Comparison of ENCODE assay signal across 16 cellular contexts in the genomic region with DNA sequence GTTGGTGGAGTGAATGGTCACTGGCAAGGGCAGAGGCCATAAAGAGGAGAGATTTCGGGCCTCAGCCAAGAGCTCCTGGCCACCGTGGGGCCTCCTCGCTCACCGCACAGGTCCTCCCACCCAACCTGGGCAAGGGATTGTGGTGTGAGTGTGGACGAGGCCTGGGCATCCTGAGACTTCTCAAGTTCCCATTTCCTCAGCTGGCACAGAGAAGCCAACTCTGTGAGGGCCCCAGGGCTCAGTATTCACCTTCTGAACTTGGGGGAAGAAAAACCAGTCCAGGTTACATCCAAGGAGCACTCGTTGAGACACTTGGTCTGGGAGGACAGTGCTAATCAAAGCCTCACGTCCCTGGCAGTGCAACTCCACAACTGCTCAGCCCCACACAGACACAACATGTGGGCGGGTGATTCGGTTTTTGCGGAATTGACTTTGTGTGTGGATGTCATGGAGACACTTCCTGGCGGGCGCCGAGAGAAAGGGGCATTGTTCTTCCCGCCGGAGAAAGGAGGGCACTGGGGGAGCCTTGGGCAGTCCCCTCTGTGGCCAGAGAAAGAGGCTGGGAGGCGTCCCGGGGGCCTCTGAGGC. TPM values are rescaled to one million over a fixed set of nuclear protein-coding genes. Genes with fewer than 3 reads are reported as not detected.
DNase-seq lines count a peak whose midpoint lies in the region; ATAC-seq, FAIRE-seq and TF ChIP-seq lines count a peak whose summit lies in the region.
"Had no signal": no experiment of that assay in that cellular context is flagged by ENCODE, and none has a peak within 500 bp of the region (broad histone marks: within the 10 kb centered on the region; RNA-seq: fewer than 3 reads in every experiment).

No MANE protein-coding gene starts in this region.

- POLR2A ChIA-PET in endothelial cell of umbilical vein (lab: Charles Lee): no interaction called here

- H3K36me3 ChIP-seq in endothelial cell of umbilical vein (ENCODE audit: control insufficient read depth in 2 of 2, extremely low read depth in 1 of 2, insufficient read depth in 2 of 2, low read length in 2 of 2): no peaks in the 10 kb centered on the region

- CTCF ChIA-PET in endothelial cell of umbilical vein (lab: Charles Lee): no interaction called here

- H3K4me1 Mint-ChIP-seq in HFFc6 (ENCODE audit: low read depth): peaks cover 17% of the 10 kb centered on the region
- H3K4me1 Mint-ChIP-seq in stimulated activated effector memory CD8-positive, alpha-beta T cell treated with anti-CD3 and anti-CD28 coated beads, Interleukin-12 subunit alpha, Interleukin-12 subunit beta, amount 100 ng/mL, for 72 hours: peaks cover 6% of the 10 kb centered on the region
- H3K4me1 Mint-ChIP-seq: B cell, naive B cell had no signal

- FAIRE-seq in endothelial cell of umbilical vein (lab: Jason Lieb, UNC): no peak

- H3K9me1 ChIP-seq in endothelial cell of umbilical vein (replicated peaks; ENCODE audit: control insufficient read depth, extremely low read depth, insufficient read depth, low read length): no peaks in the 10 kb centered on the region

- no peaks in the 10 kb centered on the region for H3K9me3 ChIP-seq in endothelial cell of umbilical vein (replicated peaks; ENCODE audit: control insufficient read depth, insufficient read depth, low read length)

- H3K36me3 Mint-ChIP-seq in HFFc6 (ENCODE audit: low read depth): no peaks in the 10 kb centered on the region
- H3K36me3 Mint-ChIP-seq in stimulated activated effector memory CD8-positive, alpha-beta T cell treated with anti-CD3 and anti-CD28 coated beads, Interleukin-12 subunit alpha, Interleukin-12 subunit beta, amount 100 ng/mL, for 72 hours: no peaks in the 10 kb centered on the region

- H3K4me2 ChIP-seq in endothelial cell of umbilical vein (ENCODE audit: insufficient read depth, low read length): no peak overlapping the region

- TF ChIP-seq POLR2A in endothelial cell of umbilical vein (IDR thresholded peaks at IDR 0.05; ENCODE audit: low read depth, low read length): no peak

- no peak overlapping the region for H3K4me3 ChIP-seq in endothelial cell of umbilical vein (replicated peaks in 1 of 3; ENCODE audit: insufficient read depth in 1 of 3, low read depth in 1 of 3, low read length in 3 of 3)

- TF ChIP-seq CTCF in HFFc6 (IDR thresholded peaks at IDR 0.05): no peak
- TF ChIP-seq CTCF in endothelial cell of umbilical vein (IDR thresholded peaks at IDR 0.05; ENCODE audit: extremely low read depth in 1 of 2, insufficient read depth in 1 of 2, low read depth in 1 of 2, low read length in 2 of 2): no peak

- dilution Hi-C loops in endothelial cell of umbilical vein (cut with MboI; ENCODE audit: extremely low pct_ligation_motif_present, low sequenced_read_pairs): no loop called here

- H3K27me3 ChIP-seq in endothelial cell of umbilical vein (ENCODE audit: control insufficient read depth in 2 of 2, insufficient read depth in 2 of 2, low read length in 2 of 2): peaks cover 0 to 9% of the 10 kb centered on the region in 2 experiments

- H3K4me3 Mint-ChIP-seq in HFFc6: peak overlapping the region; percentile 73
- no peak overlapping the region for H3K4me3 Mint-ChIP-seq in stimulated activated effector memory CD8-positive, alpha-beta T cell treated with anti-CD3 and anti-CD28 coated beads, Interleukin-12 subunit alpha, Interleukin-12 subunit beta, amount 100 ng/mL, for 72 hours
- H3K4me3 Mint-ChIP-seq: activated CD4-positive, alpha-beta T cell treated with anti-CD3 and anti-CD28 coated beads, Interleukin-2, amount 10 ng/mL, durations not matched to agents 7 days and 5 days; B cell; naive B cell; stimulated activated naive CD8-positive, alpha-beta T cell treated with anti-CD3 and anti-CD28 coated beads, Interleukin-15, Interleukin-2, amounts not matched to agents 100 ng/mL and 50 ng/mL, for 24 hours had no signal

- peaks cover 7% of the 10 kb centered on the region for H3K9me3 Mint-ChIP-seq in HFFc6
- peaks cover 5% of the 10 kb centered on the region for H3K9me3 Mint-ChIP-seq in stimulated activated effector memory CD8-positive, alpha-beta T cell treated with anti-CD3 and anti-CD28 coated beads, Interleukin-12 subunit alpha, Interleukin-12 subunit beta, amount 100 ng/mL, for 72 hours

- H3K27ac Mint-ChIP-seq in HFFc6: no peak overlapping the region
- no peak overlapping the region for H3K27ac Mint-ChIP-seq in stimulated activated effector memory CD8-positive, alpha-beta T cell treated with anti-CD3 and anti-CD28 coated beads, Interleukin-12 subunit alpha, Interleukin-12 subunit beta, amount 100 ng/mL, for 72 hours
- H3K27ac Mint-ChIP-seq: activated CD4-positive, alpha-beta T cell treated with anti-CD3 and anti-CD28 coated beads, Interleukin-2, amount 10 ng/mL, durations not matched to agents 7 days and 5 days; activated naive CD4-positive, alpha-beta T cell treated with anti-CD3 and anti-CD28 coated beads, Interleukin-2, amount 50 U/mL, for 72 hours; B cell; naive B cell; stimulated activated naive CD8-positive, alpha-beta T cell treated with anti-CD3 and anti-CD28 coated beads, Interleukin-15, Interleukin-2, amounts not matched to agents 100 ng/mL and 50 ng/mL, for 24 hours had no signal

- BruUV-seq in endothelial cell of umbilical vein (replicated peaks; lab: Mats Ljungman, UMichigan): no TSS peak

- peaks cover 37% of the 10 kb centered on the region for H3K27me3 Mint-ChIP-seq in HFFc6 (ENCODE audit: insufficient read depth)

- H3K4me1 ChIP-seq in endothelial cell of umbilical vein (ENCODE audit: control insufficient read depth, extremely low read depth, insufficient read depth, low read length): no peaks in the 10 kb centered on the region

- no peak overlapping the region for H3K9ac ChIP-seq in endothelial cell of umbilical vein (replicated peaks; ENCODE audit: extremely low read depth, insufficient read depth, low read length)

- H2AFZ ChIP-seq in endothelial cell of umbilical vein (ENCODE audit: low read depth, low read length): no peak overlapping the region

- DNase-seq in AG08395 (ENCODE audit: low spot score): peak; percentile 31
- no peak for DNase-seq in HFFc6
- peak; percentile 29 for DNase-seq in endothelial cell of umbilical vein (ENCODE audit: low read depth, low spot score)
- DNase-seq in midbrain (lab: John Stamatoyannopoulos, UW): peak; percentile 23
- DNase-seq in NCI-H510A treated with DMSO at 0.1 percent for 48 hours (lab: John Stamatoyannopoulos, UW): no peak
- DNase-seq in stimulated activated effector memory CD8-positive, alpha-beta T cell treated with anti-CD3 and anti-CD28 coated beads, Interleukin-12 subunit alpha, Interleukin-12 subunit beta, amount 100 ng/mL, for 72 hours (ENCODE audit: low spot score in 2 of 2): no peak
- DNase-seq: activated CD4-positive, alpha-beta T cell treated with anti-CD3 and anti-CD28 coated beads, Interleukin-2, amount 10 ng/mL, durations not matched to agents 7 days and 5 days; GOT3; naive B cell; NCI-H226 had no signal

- no peak for ATAC-seq in stimulated activated effector memory CD8-positive, alpha-beta T cell treated with anti-CD3 and anti-CD28 coated beads, Interleukin-12 subunit alpha, Interleukin-12 subunit beta, amount 100 ng/mL, for 72 hours
- ATAC-seq in HG03469 (IDR thresholded peaks at IDR 0.05; ENCODE audit: unreplicated experiment) (no peak), HG03025 (IDR thresholded peaks at IDR 0.05; ENCODE audit: low FRiP score, unreplicated experiment) (no peak)
- ATAC-seq: activated naive CD4-positive, alpha-beta T cell treated with anti-CD3 and anti-CD28 coated beads, Interleukin-2, amount 50 U/mL, for 72 hours had no signal

- no peaks in the 10 kb centered on the region for H3K79me2 ChIP-seq in endothelial cell of umbilical vein (ENCODE audit: control insufficient read depth, insufficient read depth, low read length)

- intact Hi-C loops in endothelial cell of umbilical vein (cut with micrococcal nuclease): no loop called here

- no peak overlapping the region for H3K27ac ChIP-seq in endothelial cell of umbilical vein (ENCODE audit: insufficient read depth, low read depth, low read length)

- H4K20me1 ChIP-seq in endothelial cell of umbilical vein (replicated peaks; ENCODE audit: control insufficient read depth, extremely low read depth, insufficient read depth, low read length): no peaks in the 10 kb centered on the region

TF ChIP-seq in endothelial cell of umbilical vein, 7 proteins besides CTCF, POLR2A, EP300 and RAD21:
- TF ChIP-seq POLR2AphosphoS5 (IDR thresholded peaks at IDR 0.05; ENCODE audit: insufficient read depth, low read depth, low read length): no peak
- TF ChIP-seq EZH2 (IDR thresholded peaks at IDR 0.05; ENCODE audit: borderline replicate concordance, low read depth, low read length, severe bottlenecking): no peak
- TF ChIP-seq MYC (IDR thresholded peaks at IDR 0.05; ENCODE audit: low read depth, low read length): no peak
- TF ChIP-seq, protein P1, sequence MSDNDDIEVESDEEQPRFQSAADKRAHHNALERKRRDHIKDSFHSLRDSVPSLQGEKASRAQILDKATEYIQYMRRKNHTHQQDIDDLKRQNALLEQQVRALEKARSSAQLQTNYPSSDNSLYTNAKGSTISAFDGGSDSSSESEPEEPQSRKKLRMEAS (IDR thresholded peaks at IDR 0.05; ENCODE audit: insufficient read depth, insufficient read length): no peak
- TF ChIP-seq GATA2 (IDR thresholded peaks at IDR 0.05; ENCODE audit: insufficient read depth, insufficient read length, low read depth, low read length): no peak
- no peak for TF ChIP-seq FOS (IDR thresholded peaks at IDR 0.05; ENCODE audit: borderline replicate concordance, insufficient read depth, low read length)
- TF ChIP-seq JUN (IDR thresholded peaks at IDR 0.05; ENCODE audit: borderline replicate concordance, insufficient read depth, insufficient read length, low read depth): no peak

RNA-seq across cellular contexts. Expression of a gene that starts 28.5 kb away (rescaled TPM):
- not detected for total RNA-seq in HFFc6 (2021; fragmentation: NEBNext Ultra II Directional; extraction: Animal tissue kit (Norgen Biotek cat#: 25700))
- not detected in 2 replicates for total RNA-seq in endothelial cell of umbilical vein
- polyA plus RNA-seq in endothelial cell of umbilical vein: 0.03 and 0.08 TPM in 2 replicates
- not detected in 2 replicates for polyA plus RNA-seq in endothelial cell of umbilical vein (2011; cell fraction: cytosol; rRNA removed)
- 0.11 and 0.12 TPM in 2 replicates for polyA plus RNA-seq in endothelial cell of umbilical vein (2011; cell fraction: nucleus; rRNA removed)
- 0.14 TPM in 1 of 2 replicates, not detected in the other for polyA plus RNA-seq in endothelial cell of umbilical vein (2012)
- not detected in 2 replicates for polyA minus RNA-seq in endothelial cell of umbilical vein
- not detected for polyA minus RNA-seq in endothelial cell of umbilical vein (2011; cell fraction: cytosol; rRNA and poly(A)+ RNA removed)
- not detected in 2 replicates for polyA minus RNA-seq in endothelial cell of umbilical vein (2011; cell fraction: nucleus; rRNA and poly(A)+ RNA removed)
- total RNA-seq: LHCN-M2 had no signal

Comparison
In these comparisons a context has a peak if more than half of its experiments do, and no peak if none do; other contexts are left out.
1. DNase-seq: peak in AG08395 (single experiment), endothelial cell of umbilical vein (single experiment) and midbrain (single experiment); none in HFFc6 (single experiment), NCI-H510A treated with DMSO at 0.1 percent for 48 hours (single experiment) and stimulated activated effector memory CD8-positive, alpha-beta T cell treated with anti-CD3 and anti-CD28 coated beads, Interleukin-12 subunit alpha, Interleukin-12 subunit beta, amount 100 ng/mL, for 72 hours (0 of 2).